In the genomic region with DNA sequence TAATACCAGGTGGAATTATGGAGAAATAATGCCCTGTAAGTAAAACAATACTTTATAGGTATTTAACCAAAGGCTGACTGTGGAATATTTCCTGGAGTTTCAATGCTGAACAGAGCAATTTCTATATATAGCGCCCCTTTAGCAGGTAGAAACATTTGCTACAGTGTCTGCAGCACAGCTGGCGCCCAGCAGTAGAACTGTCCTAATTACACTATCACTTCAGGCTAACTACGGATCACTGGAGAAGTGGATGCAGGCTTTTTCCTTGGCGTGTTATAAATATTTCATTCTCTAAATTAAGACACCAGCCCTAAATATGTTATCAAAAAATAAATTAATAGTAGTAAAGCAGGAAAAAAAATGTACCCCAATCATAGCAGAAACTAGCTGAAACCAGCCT, we compare ENCODE assay signal across 13 cellular contexts. TPM values are rescaled to one million over a fixed set of nuclear protein-coding genes. Genes with fewer than 3 reads are reported as not detected.
A peak's percentile ranks its signal among the peaks of the same experiment; 100 is the strongest.
DNase-seq lines count a peak whose midpoint lies in the region; ATAC-seq and TF ChIP-seq lines count a peak whose summit lies in the region.
"Had no signal": no experiment of that assay in that cellular context is flagged by ENCODE, and none has a peak within 500 bp of the region (broad histone marks: within the 10 kb centered on the region; RNA-seq: fewer than 3 reads in every experiment).

No MANE protein-coding gene starts in this region.

- H3K4me3 ChIP-seq in skeletal muscle satellite cell (ENCODE audit: low read length), result peak overlapping the region; percentile 78

- H3K36me3 ChIP-seq in skeletal muscle satellite cell (ENCODE audit: insufficient read depth, low read length), result peaks cover 3% of the 10 kb centered on the region
- H3K36me3 ChIP-seq: heart right ventricle had no signal

- peaks cover 39% of the 10 kb centered on the region for H3K27me3 ChIP-seq in skeletal muscle satellite cell (ENCODE audit: control insufficient read depth, insufficient read depth, low read length)

- no peaks in the 10 kb centered on the region for H3K4me1 ChIP-seq in skeletal muscle satellite cell (ENCODE audit: control insufficient read depth, insufficient read depth, low read length)

- no peak for TF ChIP-seq CTCF in WTC11 (IDR thresholded peaks at IDR 0.05)

- DNase-seq in NCI-H82 (lab: John Stamatoyannopoulos, UW) (peak; percentile 21), NCI-H82 treated with DMSO at 0.1 percent for 48 hours (lab: John Stamatoyannopoulos, UW; ENCODE audit: unreplicated experiment) (no peak), WTC11 (ENCODE audit: low spot score) (no peak), left kidney (ENCODE audit: low read depth, low spot score) (peak; percentile 58), sciatic nerve (ENCODE audit: low spot score) (no peak)
- DNase-seq: activated CD4-positive, CD25-positive, alpha-beta regulatory T cell; activated T-cell treated with anti-CD3 and anti-CD28 coated beads, Interleukin-2, amount 50 U/mL, for 1 hour; heart right ventricle had no signal

- H3K9ac ChIP-seq in skeletal muscle satellite cell (ENCODE audit: low read depth, low read length), result peak overlapping the region; percentile 79

- H3K4me1 Mint-ChIP-seq in WTC11, result peaks cover 18% of the 10 kb centered on the region

- POLR2A ChIA-PET in WTC11 (lab: Charles Lee), result no interaction called here

- H3K9me3 ChIP-seq in skeletal muscle satellite cell (replicated peaks; ENCODE audit: low read length), result no peaks in the 10 kb centered on the region
- H3K9me3 ChIP-seq: heart right ventricle had no signal

- H3K27ac Mint-ChIP-seq in WTC11, result no peak overlapping the region
- H3K27ac Mint-ChIP-seq: stimulated activated naive CD8-positive, alpha-beta T cell treated with anti-CD3 and anti-CD28 coated beads, Interleukin-15, Interleukin-2, amounts not matched to agents 100 ng/mL and 50 ng/mL, for 24 hours had no signal

- peaks cover 43% of the 10 kb centered on the region for H3K27me3 Mint-ChIP-seq in WTC11 (ENCODE audit: low read depth)

- no peaks in the 10 kb centered on the region for H3K9me3 Mint-ChIP-seq in WTC11
- H3K9me3 Mint-ChIP-seq: stimulated activated naive CD8-positive, alpha-beta T cell treated with anti-CD3 and anti-CD28 coated beads, Interleukin-15, Interleukin-2, amounts not matched to agents 100 ng/mL and 50 ng/mL, for 24 hours had no signal

- intact Hi-C loops in sciatic nerve (cut with DNase I), result no loop called here

- peak overlapping the region; percentile 78 for H3K4me2 ChIP-seq in skeletal muscle satellite cell (ENCODE audit: low read length)

- H3K4me3 Mint-ChIP-seq in WTC11, result peak overlapping the region; percentile 70
- H3K4me3 Mint-ChIP-seq: stimulated activated naive CD8-positive, alpha-beta T cell treated with anti-CD3 and anti-CD28 coated beads, Interleukin-15, Interleukin-2, amounts not matched to agents 100 ng/mL and 50 ng/mL, for 24 hours had no signal

- ATAC-seq in WTC11 (no peak), GM21526 (IDR thresholded peaks at IDR 0.05; ENCODE audit: low FRiP score, unreplicated experiment) (no peak), GM19351 (IDR thresholded peaks at IDR 0.05; ENCODE audit: unreplicated experiment) (no peak), sciatic nerve (no peak)
- ATAC-seq: HCT116, heart right ventricle had no signal

- CTCF ChIA-PET in WTC11 (lab: Charles Lee), result interaction anchor here (1.1 to 1.6 kb wide), 3 partner anchors 11 to 219 kb away, joined by 3 to 9 read pairs (median 6); no protein-coding TSS in a partner anchor

- H3K36me3 Mint-ChIP-seq in WTC11, result peaks cover 26% of the 10 kb centered on the region

TF ChIP-seq in WTC11, 78 proteins besides CTCF, POLR2A, EP300 and RAD21:
- no peak for TF ChIP-seq ZNF416 (CRISPR knock-in tag; IDR thresholded peaks at IDR 0.05)
- no peak for TF ChIP-seq ELF4 (CRISPR knock-in tag; IDR thresholded peaks at IDR 0.05; ENCODE audit: low read depth)
- TF ChIP-seq, protein P1, sequence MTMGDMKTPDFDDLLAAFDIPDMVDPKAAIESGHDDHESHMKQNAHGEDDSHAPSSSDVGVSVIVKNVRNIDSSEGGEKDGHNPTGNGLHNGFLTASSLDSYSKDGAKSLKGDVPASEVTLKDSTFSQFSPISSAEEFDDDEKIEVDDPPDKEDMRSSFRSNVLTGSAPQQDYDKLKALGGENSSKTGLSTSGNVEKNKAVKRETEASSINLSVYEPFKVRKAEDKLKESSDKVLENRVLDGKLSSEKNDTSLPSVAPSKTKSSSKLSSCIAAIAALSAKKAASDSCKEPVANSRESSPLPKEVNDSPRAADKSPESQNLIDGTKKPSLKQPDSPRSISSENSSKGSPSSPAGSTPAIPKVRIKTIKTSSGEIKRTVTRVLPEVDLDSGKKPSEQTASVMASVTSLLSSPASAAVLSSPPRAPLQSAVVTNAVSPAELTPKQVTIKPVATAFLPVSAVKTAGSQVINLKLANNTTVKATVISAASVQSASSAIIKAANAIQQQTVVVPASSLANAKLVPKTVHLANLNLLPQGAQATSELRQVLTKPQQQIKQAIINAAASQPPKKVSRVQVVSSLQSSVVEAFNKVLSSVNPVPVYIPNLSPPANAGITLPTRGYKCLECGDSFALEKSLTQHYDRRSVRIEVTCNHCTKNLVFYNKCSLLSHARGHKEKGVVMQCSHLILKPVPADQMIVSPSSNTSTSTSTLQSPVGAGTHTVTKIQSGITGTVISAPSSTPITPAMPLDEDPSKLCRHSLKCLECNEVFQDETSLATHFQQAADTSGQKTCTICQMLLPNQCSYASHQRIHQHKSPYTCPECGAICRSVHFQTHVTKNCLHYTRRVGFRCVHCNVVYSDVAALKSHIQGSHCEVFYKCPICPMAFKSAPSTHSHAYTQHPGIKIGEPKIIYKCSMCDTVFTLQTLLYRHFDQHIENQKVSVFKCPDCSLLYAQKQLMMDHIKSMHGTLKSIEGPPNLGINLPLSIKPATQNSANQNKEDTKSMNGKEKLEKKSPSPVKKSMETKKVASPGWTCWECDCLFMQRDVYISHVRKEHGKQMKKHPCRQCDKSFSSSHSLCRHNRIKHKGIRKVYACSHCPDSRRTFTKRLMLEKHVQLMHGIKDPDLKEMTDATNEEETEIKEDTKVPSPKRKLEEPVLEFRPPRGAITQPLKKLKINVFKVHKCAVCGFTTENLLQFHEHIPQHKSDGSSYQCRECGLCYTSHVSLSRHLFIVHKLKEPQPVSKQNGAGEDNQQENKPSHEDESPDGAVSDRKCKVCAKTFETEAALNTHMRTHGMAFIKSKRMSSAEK (CRISPR knock-in tag; IDR thresholded peaks at IDR 0.05; ENCODE audit: borderline replicate concordance), result no peak
- no peak for TF ChIP-seq CBFB (CRISPR knock-in tag; IDR thresholded peaks at IDR 0.05; ENCODE audit: low read depth)
- TF ChIP-seq ZSCAN18 (CRISPR knock-in tag; IDR thresholded peaks at IDR 0.05), result no peak
- TF ChIP-seq, protein P2, sequence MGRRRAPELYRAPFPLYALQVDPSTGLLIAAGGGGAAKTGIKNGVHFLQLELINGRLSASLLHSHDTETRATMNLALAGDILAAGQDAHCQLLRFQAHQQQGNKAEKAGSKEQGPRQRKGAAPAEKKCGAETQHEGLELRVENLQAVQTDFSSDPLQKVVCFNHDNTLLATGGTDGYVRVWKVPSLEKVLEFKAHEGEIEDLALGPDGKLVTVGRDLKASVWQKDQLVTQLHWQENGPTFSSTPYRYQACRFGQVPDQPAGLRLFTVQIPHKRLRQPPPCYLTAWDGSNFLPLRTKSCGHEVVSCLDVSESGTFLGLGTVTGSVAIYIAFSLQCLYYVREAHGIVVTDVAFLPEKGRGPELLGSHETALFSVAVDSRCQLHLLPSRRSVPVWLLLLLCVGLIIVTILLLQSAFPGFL (CRISPR knock-in tag; IDR thresholded peaks at IDR 0.05; ENCODE audit: borderline replicate concordance), result no peak
- TF ChIP-seq GRHL2 (CRISPR knock-in tag; IDR thresholded peaks at IDR 0.05; ENCODE audit: insufficient replicate concordance, severe bottlenecking), result no peak
- no peak for TF ChIP-seq MYBL2 (CRISPR knock-in tag; IDR thresholded peaks at IDR 0.05)
- TF ChIP-seq ZNF423 (CRISPR knock-in tag; IDR thresholded peaks at IDR 0.05), result no peak
- no peak for TF ChIP-seq EMX1 (CRISPR knock-in tag; IDR thresholded peaks at IDR 0.05)
- no peak for TF ChIP-seq ZNF512 (CRISPR knock-in tag; IDR thresholded peaks at IDR 0.05; ENCODE audit: borderline replicate concordance)

RNA-seq across cellular contexts. Expression of gene SHISA2, which starts 3.1 kb away (rescaled TPM):
- 12.9 to 20.5 TPM (median 13.3 TPM) in 3 replicates for total RNA-seq in WTC11 (2021)
- 0.51 and 8.7 TPM in 2 replicates for total RNA-seq in skeletal muscle satellite cell (2012; rRNA removed)
- total RNA-seq in sciatic nerve, result 2.9 TPM

Comparison
In these comparisons a context has a peak if more than half of its experiments do, and no peak if none do; other contexts are left out.
1. DNase-seq: peak in NCI-H82 (single experiment) and left kidney (single experiment); none in NCI-H82 treated with DMSO at 0.1 percent for 48 hours (single experiment), WTC11 (single experiment) and sciatic nerve (single experiment).